Comparison of ENCODE assay signal across 17 cellular contexts in the genomic region with DNA sequence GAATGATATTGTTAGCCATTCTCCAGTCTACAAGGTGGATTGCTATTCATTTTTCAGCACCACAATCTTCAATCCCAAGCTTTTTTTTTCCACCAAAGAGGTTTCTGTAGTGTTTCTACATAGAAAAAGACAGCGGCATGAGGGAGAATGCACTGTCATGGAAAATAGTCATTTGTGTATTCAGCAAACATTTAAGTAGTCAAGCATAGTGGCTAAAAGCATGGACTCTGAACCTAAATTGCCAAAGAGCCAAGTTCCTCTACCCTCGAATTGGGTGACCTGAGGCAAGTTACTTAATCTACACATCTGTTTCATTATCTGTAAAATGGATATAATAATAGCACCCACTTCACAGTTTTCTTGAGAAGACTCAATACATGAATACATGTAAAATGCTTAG. TPM values are rescaled to one million over a fixed set of nuclear protein-coding genes. Genes with fewer than 3 reads are reported as not detected.
DNase-seq lines count a peak whose midpoint lies in the region; ATAC-seq, FAIRE-seq and TF ChIP-seq lines count a peak whose summit lies in the region.
"Had no signal": no experiment of that assay in that cellular context is flagged by ENCODE, and none has a peak within 500 bp of the region (broad histone marks: within the 10 kb centered on the region; RNA-seq: fewer than 3 reads in every experiment).

No MANE protein-coding gene starts in this region.

- H3K27ac Mint-ChIP-seq in mesothelial cell of epicardium, result peak overlapping the region; percentile 55
- H3K27ac Mint-ChIP-seq in activated CD4-positive, alpha-beta T cell treated with anti-CD3 and anti-CD28 coated beads, Interleukin-2, amount 10 ng/mL, durations not matched to agents 7 days and 5 days, result no peak overlapping the region
- H3K27ac Mint-ChIP-seq: CD8-positive, alpha-beta memory T cell had no signal

- H3K36me3 Mint-ChIP-seq in mesothelial cell of epicardium, result no peaks in the 10 kb centered on the region
- H3K36me3 Mint-ChIP-seq in activated CD4-positive, alpha-beta T cell treated with anti-CD3 and anti-CD28 coated beads, Interleukin-2, amount 10 ng/mL, durations not matched to agents 7 days and 5 days (ENCODE audit: low read depth), result no peaks in the 10 kb centered on the region
- H3K36me3 Mint-ChIP-seq: CD8-positive, alpha-beta memory T cell had no signal

- H2AFZ ChIP-seq in GM12878 (ENCODE audit: control insufficient read depth, low read depth, low read length), result no peak overlapping the region

- H3K4me3 ChIP-seq in GM12878, result no peak overlapping the region
- H3K4me3 ChIP-seq: K562 had no signal

- TF ChIP-seq RAD21 in GM12878 (IDR thresholded peaks at IDR 0.05; ENCODE audit: insufficient read depth, low read depth, low read length), result no peak

- H3K27me3 ChIP-seq in GM12878 (replicated peaks in 1 of 2; ENCODE audit: control insufficient read depth in 2 of 2, insufficient read depth in 2 of 2, low read length in 1 of 2), result no peaks in the 10 kb centered on the region

- POLR2A ChIA-PET in GM12878 (lab: Charles Lee), result interaction anchor here (0.6 to 4.6 kb wide), 5 partner anchors 10 to 100 kb away, joined by 3 to 60 read pairs (median 4); no protein-coding TSS in a partner anchor
- POLR2A ChIA-PET in activated CD4-positive, alpha-beta T cell treated with anti-CD3 and anti-CD28 coated beads, Interleukin-2, amount 10 ng/mL, durations not matched to agents 7 days and 5 days (lab: Charles Lee), result no interaction called here

- FAIRE-seq in GM19239 (lab: Jason Lieb, UNC), result peak; percentile 92
- no peak for FAIRE-seq in GM12878 (lab: Jason Lieb, UNC)
- FAIRE-seq: K562 had no signal

- no peaks in the 10 kb centered on the region for H3K4me1 ChIP-seq in GM12878 (ENCODE audit: control insufficient read depth, insufficient read depth, low read length)

- 50% methylated on average over 2 of the region's 2 CpGs for WGBS in GM12878 (ENCODE audit: insufficient coverage, insufficient replicate concordance, low lambda C conversion rate, missing lambda C conversion rate)

- no peaks in the 10 kb centered on the region for H4K20me1 ChIP-seq in GM12878 (ENCODE audit: control insufficient read depth, insufficient read depth)

- H3K4me1 Mint-ChIP-seq in mesothelial cell of epicardium, result peaks cover 25% of the 10 kb centered on the region
- no peaks in the 10 kb centered on the region for H3K4me1 Mint-ChIP-seq in activated CD4-positive, alpha-beta T cell treated with anti-CD3 and anti-CD28 coated beads, Interleukin-2, amount 10 ng/mL, durations not matched to agents 7 days and 5 days
- H3K4me1 Mint-ChIP-seq: CD8-positive, alpha-beta memory T cell had no signal

- RAD21 ChIA-PET in GM12878 (lab: Charles Lee; ENCODE audit: unreplicated experiment), result interaction anchor here (0.7 to 10.3 kb wide), 13 partner anchors 10 to 148 kb away, joined by 3 to 111 read pairs (median 14); a partner anchor contains a TSS

- no peaks in the 10 kb centered on the region for H3K79me2 ChIP-seq in GM12878 (ENCODE audit: control insufficient read depth, insufficient read depth, low read length)

- intact Hi-C loops in GM12878 (cut with micrococcal nuclease; ENCODE audit: unreplicated experiment), result no loop called here
- intact Hi-C loops in head of caudate nucleus (cut with DNase I), result no loop called here

- no peak overlapping the region for H3K4me3 Mint-ChIP-seq in mesothelial cell of epicardium
- no peak overlapping the region for H3K4me3 Mint-ChIP-seq in activated CD4-positive, alpha-beta T cell treated with anti-CD3 and anti-CD28 coated beads, Interleukin-2, amount 10 ng/mL, durations not matched to agents 7 days and 5 days
- H3K4me3 Mint-ChIP-seq: CD8-positive, alpha-beta memory T cell had no signal

- SMC1A ChIA-PET in GM12878 (lab: Charles Lee; ENCODE audit: uncharacterized antibody, unreplicated experiment), result interaction anchor here (0.7 to 10.2 kb wide), 14 partner anchors 10 to 107 kb away, joined by 3 to 117 read pairs (median 7); a partner anchor contains a TSS

- TF ChIP-seq CTCF in 22Rv1 (IDR thresholded peaks at IDR 0.05) (no peak), GM12878 (IDR thresholded peaks at IDR 0.05 in 2 of 3, conservative IDR thresholded peaks at IDR 0.05 in 1 of 3; ENCODE audit: control insufficient read depth in 2 of 3, extremely low read depth in 1 of 3, insufficient read depth in 1 of 3, low read depth in 3 of 3, low read length in 3 of 3) (no peak), mesothelial cell of epicardium (IDR thresholded peaks at IDR 0.05; ENCODE audit: unreplicated experiment) (no peak)

- BruUV-seq in GM12878 (replicated peaks; lab: Mats Ljungman, UMichigan), result no TSS peak

- in situ Hi-C loops in GM12878 (cut with MboI), result no loop called here

- H3K27me3 Mint-ChIP-seq in mesothelial cell of epicardium (ENCODE audit: low read depth), result no peaks in the 10 kb centered on the region
- peaks cover 2% of the 10 kb centered on the region for H3K27me3 Mint-ChIP-seq in activated CD4-positive, alpha-beta T cell treated with anti-CD3 and anti-CD28 coated beads, Interleukin-2, amount 10 ng/mL, durations not matched to agents 7 days and 5 days

- TF ChIP-seq EP300 in GM12878 (IDR thresholded peaks at IDR 0.05; ENCODE audit: borderline replicate concordance in 1 of 2, control insufficient read depth in 1 of 2, low read depth in 2 of 2, low read length in 2 of 2), result no peak

- peak overlapping the region; percentile 99 for H3K27ac ChIP-seq in 22Rv1
- no peak overlapping the region for H3K27ac ChIP-seq in GM12878 (ENCODE audit: control insufficient read depth, insufficient read depth)

- CTCF ChIA-PET in GM12878 (lab: Yijun Ruan, JAX), result interaction anchor here (1.0 to 8.9 kb wide), 6 partner anchors 14 to 106 kb away, joined by 3 to 74 read pairs (median 6); a partner anchor contains a TSS
- CTCF ChIA-PET in activated CD4-positive, alpha-beta T cell treated with anti-CD3 and anti-CD28 coated beads, Interleukin-2, amount 10 ng/mL, durations not matched to agents 7 days and 5 days (lab: Charles Lee), result no interaction called here

- H3K9ac ChIP-seq in GM12878 (ENCODE audit: control insufficient read depth, insufficient read depth, low read length), result no peak overlapping the region

- H3K36me3 ChIP-seq in GM12878 (ENCODE audit: control insufficient read depth in 2 of 2, insufficient read depth in 2 of 2, low read length in 1 of 2), result no peaks in the 10 kb centered on the region

- H3K9me3 Mint-ChIP-seq in mesothelial cell of epicardium, result no peaks in the 10 kb centered on the region
- no peaks in the 10 kb centered on the region for H3K9me3 Mint-ChIP-seq in activated CD4-positive, alpha-beta T cell treated with anti-CD3 and anti-CD28 coated beads, Interleukin-2, amount 10 ng/mL, durations not matched to agents 7 days and 5 days
- H3K9me3 Mint-ChIP-seq: CD8-positive, alpha-beta memory T cell had no signal

- ATAC-seq in GM12878, result peak; percentile 50
- ATAC-seq: K562 had no signal

- no peak for TF ChIP-seq POLR2A in GM12878 (IDR thresholded peaks at IDR 0.05; ENCODE audit: low read depth, low read length)

- H3K9me3 ChIP-seq in GM12878 (replicated peaks; ENCODE audit: control insufficient read depth, insufficient read depth, low read length), result no peaks in the 10 kb centered on the region

- DNase-seq in GM19239 (ENCODE audit: insufficient read length, low spot score) (no peak), GM12878 (ENCODE audit: low read depth, low spot score) (no peak), mesothelial cell of epicardium (ENCODE audit: low spot score in 2 of 2, unreplicated experiment in 2 of 2) (no peak), NCI-H1694 treated with DMSO at 0.1 percent for 48 hours (lab: John Stamatoyannopoulos, UW) (no peak), head of caudate nucleus (no peak), NCI-H2227 (lab: John Stamatoyannopoulos, UW; ENCODE audit: unreplicated experiment) (no peak)
- no peak for DNase-seq in activated CD4-positive, alpha-beta T cell treated with anti-CD3 and anti-CD28 coated beads, Interleukin-2, amount 10 ng/mL, durations not matched to agents 7 days and 5 days
- DNase-seq: 8988T; CD8-positive, alpha-beta memory T cell; H7; MV-4-11; NCI-H1417; NCI-H2029; NCI-H2171; NCI-H510A had no signal

- no peak overlapping the region for H3K4me2 ChIP-seq in GM12878 (ENCODE audit: control insufficient read depth, insufficient read depth)

RNA-seq across cellular contexts. Expression of a gene that starts 14.2 kb away (rescaled TPM):
- 96.9 and 104 TPM in 2 replicates for total RNA-seq in GM12878 (2013; cell fraction: nucleolus; rRNA removed)
- 19.0 and 24.5 TPM in 2 replicates for total RNA-seq in GM12878 (2014; rRNA removed)
- 22.2 and 23.4 TPM in 2 replicates for total RNA-seq in GM12878 (2014; rRNA removed; fragmentation: Illumina TruSeq; extraction: Trizol)
- total RNA-seq in GM12878 (2021), result 23.8 and 29.2 TPM in 2 replicates
- polyA plus RNA-seq in GM12878 (2011; ENCODE audit: low read depth), result 9.2 TPM
- polyA plus RNA-seq in GM12878 (2011; rRNA removed), result 81.4 and 124 TPM in 2 replicates
- 40.0 and 43.6 TPM in 2 replicates for polyA plus RNA-seq in GM12878 (2011; cell fraction: cytosol; rRNA removed)
- polyA plus RNA-seq in GM12878 (2011; cell fraction: nucleus; rRNA removed), result 62.4 and 81.1 TPM in 2 replicates
- 7.4 and 9.0 TPM in 2 replicates for polyA plus RNA-seq in GM12878 (2012)
- 18.5 TPM in 2 replicates for polyA plus RNA-seq in GM12878 (2014; fragmentation: Illumina TruSeq; extraction: Trizol)
- polyA plus RNA-seq in GM12878 (2014; fragmentation: Nextera tagmentation; extraction: Ambion mirVana), result 10 to 100 TPM; 19.9 to 28.9 TPM
- polyA plus RNA-seq in GM12878 (2014; rRNA removed), result 12.2 and 16.4 TPM in 2 replicates
- 10 to 100 TPM; 36.4 to 38.4 TPM for polyA plus RNA-seq in GM12878 (2016; fragmentation: Nextera tagmentation; extraction: Ambion mirVana)
- 135 and 140 TPM in 2 replicates for polyA minus RNA-seq in GM12878 (2011; rRNA and poly(A)+ RNA removed)
- 41.3 and 44.3 TPM in 2 replicates for polyA minus RNA-seq in GM12878 (2011; cell fraction: cytosol; rRNA and poly(A)+ RNA removed)
- 154 and 202 TPM in 2 replicates for polyA minus RNA-seq in GM12878 (2011; cell fraction: nucleus; rRNA and poly(A)+ RNA removed)
- total RNA-seq in mesothelial cell of epicardium, result 14.8 to 17.8 TPM (median 14.9 TPM) in 3 replicates
- 1 to 10 TPM in 1 of 2 experiments, under 1 TPM in 1; 0.98 to 1.3 TPM for total RNA-seq in activated CD4-positive, alpha-beta T cell treated with anti-CD3 and anti-CD28 coated beads, Interleukin-2, amount 10 ng/mL, durations not matched to agents 7 days and 5 days

RNA-seq across cellular contexts. Expression of a gene that starts 55.0 kb away (rescaled TPM):
- total RNA-seq in GM12878 (2013; cell fraction: nucleolus; rRNA removed), result 11.5 and 13.5 TPM in 2 replicates
- total RNA-seq in GM12878 (2014; rRNA removed) (18.4 and 18.8 TPM in 2 replicates), GM12878 (2014; rRNA removed; fragmentation: Illumina TruSeq; extraction: Trizol) (10.0 and 11.6 TPM in 2 replicates), GM12878 (2021) (13.8 and 14.5 TPM in 2 replicates), mesothelial cell of epicardium (17.4 to 18.2 TPM (median 17.4 TPM) in 3 replicates)
- polyA plus RNA-seq in GM12878 (2011; ENCODE audit: low read depth), result 3.0 TPM
- polyA plus RNA-seq in GM12878 (2011; rRNA removed) (10.1 and 12.0 TPM in 2 replicates), GM12878 (2014; fragmentation: Illumina TruSeq; extraction: Trizol) (10.1 and 13.5 TPM in 2 replicates), GM12878 (2014; fragmentation: Nextera tagmentation; extraction: Ambion mirVana) (1 to 10 TPM; 1.6 to 3.4 TPM), GM12878 (2014; rRNA removed) (12.3 and 12.9 TPM in 2 replicates), GM12878 (2016; fragmentation: Nextera tagmentation; extraction: Ambion mirVana) (10 to 100 TPM; 18.2 to 19.9 TPM)
- 7.9 and 8.8 TPM in 2 replicates for polyA plus RNA-seq in GM12878 (2011; cell fraction: cytosol; rRNA removed)
- 5.8 and 6.7 TPM in 2 replicates for polyA plus RNA-seq in GM12878 (2011; cell fraction: nucleus; rRNA removed)
- 5.9 and 7.6 TPM in 2 replicates for polyA plus RNA-seq in GM12878 (2012)
- polyA minus RNA-seq in GM12878 (2011; rRNA and poly(A)+ RNA removed), result 5.2 and 8.3 TPM in 2 replicates
- polyA minus RNA-seq in GM12878 (2011; cell fraction: cytosol; rRNA and poly(A)+ RNA removed), result 6.1 and 8.6 TPM in 2 replicates
- polyA minus RNA-seq in GM12878 (2011; cell fraction: nucleus; rRNA and poly(A)+ RNA removed), result 10.0 and 14.9 TPM in 2 replicates
- total RNA-seq in activated CD4-positive, alpha-beta T cell treated with anti-CD3 and anti-CD28 coated beads, Interleukin-2, amount 10 ng/mL, durations not matched to agents 7 days and 5 days, result 10 to 100 TPM; 15.7 to 16.4 TPM
